In genomic region chr5:132455614-132456115, GRCh38 we compare ENCODE assay signal across 8 cellular contexts. TPM values are rescaled to one million over a fixed set of nuclear protein-coding genes. Genes with fewer than 3 reads are reported as not detected.
DNase-seq lines count a peak whose midpoint lies in the region; ATAC-seq and TF ChIP-seq lines count a peak whose summit lies in the region.
"Had no signal": no experiment of that assay in that cellular context is flagged by ENCODE, and none has a peak within 500 bp of the region (broad histone marks: within the 10 kb centered on the region; RNA-seq: fewer than 3 reads in every experiment).

No MANE protein-coding gene starts in this region.

- no peak overlapping the region for H3K4ac ChIP-seq in neuronal stem cell (ENCODE audit: low read length)

- no peak overlapping the region for H4K91ac ChIP-seq in neuronal stem cell (ENCODE audit: low read depth, low read length, poor library complexity)

- H3K4me2 ChIP-seq in neuronal stem cell (ENCODE audit: insufficient read depth, low read length, poor library complexity, severe bottlenecking), result no peak overlapping the region

- H2BK5ac ChIP-seq in neuronal stem cell (ENCODE audit: low read length), result no peak overlapping the region

- no peak for TF ChIP-seq CTCF in gastrocnemius medialis (IDR thresholded peaks at IDR 0.05 in 4 of 5, conservative IDR thresholded peaks at IDR 0.05 in 1 of 5)

- WGBS in neuronal stem cell (ENCODE audit: extremely low coverage in 2 of 2, insufficient read length in 2 of 2, insufficient replicate concordance in 1 of 2), 2 donors, result no CpG with 5 or more reads among the region's 5 CpGs

- H3K18ac ChIP-seq in neuronal stem cell (ENCODE audit: low read length), result no peak overlapping the region

- H2AFZ ChIP-seq in neuronal stem cell (ENCODE audit: low read length), result no peak overlapping the region

- no peak overlapping the region for H2BK120ac ChIP-seq in neuronal stem cell (ENCODE audit: low read depth, low read length)

- H3K9ac ChIP-seq in neuronal stem cell (ENCODE audit: low read depth, low read length, poor library complexity), result no peak overlapping the region

- H3K36me3 ChIP-seq in gastrocnemius medialis, result no peaks in the 10 kb centered on the region
- H3K36me3 ChIP-seq in neuronal stem cell (replicated peaks in 1 of 2; ENCODE audit: control insufficient read depth in 2 of 2, insufficient read depth in 2 of 2, low read length in 2 of 2), result no peaks in the 10 kb centered on the region

- in situ Hi-C loops in gastrocnemius medialis (cut with MboI; ENCODE audit: low sequenced_read_pairs in 4 of 4), result no loop called here

- TF ChIP-seq POLR2A in GM15510 (IDR thresholded peaks at IDR 0.05; ENCODE audit: borderline replicate concordance, extremely low read depth, insufficient read length) (peak; percentile 17), gastrocnemius medialis (IDR thresholded peaks at IDR 0.05) (no peak)

- H2BK15ac ChIP-seq in neuronal stem cell (ENCODE audit: low read length), result no peak overlapping the region

- H3K23ac ChIP-seq in neuronal stem cell (ENCODE audit: low read depth, low read length, poor library complexity), result no peak overlapping the region

- DNase-seq in Jurkat, Clone E6-1 (ENCODE audit: low read depth, low spot score), result no peak
- DNase-seq in dermis microvascular lymphatic vessel endothelial cell (ENCODE audit: low read depth in 2 of 2) (peak; percentile 52 to 55), gastrocnemius medialis (no peak), neuronal stem cell (ENCODE audit: low spot score) (no peak), middle frontal gyrus (ENCODE audit: extremely low spot score, low spot score) (no peak)

- intact Hi-C loops in gastrocnemius medialis (cut with DNase I; ENCODE audit: low total_unique reads), result loop anchor here (2.0 to 5.0 kb wide), 3 partner anchors 25 to 187 kb away; no protein-coding TSS in a partner anchor

- ATAC-seq in gastrocnemius medialis (no peak), GM18519 (IDR thresholded peaks at IDR 0.05; ENCODE audit: low FRiP score, unreplicated experiment) (no peak)

- no peaks in the 10 kb centered on the region for H3K27me3 ChIP-seq in gastrocnemius medialis
- no peaks in the 10 kb centered on the region for H3K27me3 ChIP-seq in neuronal stem cell (ENCODE audit: control insufficient read depth in 3 of 3, insufficient read depth in 3 of 3, low read depth in 1 of 3, low read length in 3 of 3)

- H4K8ac ChIP-seq in neuronal stem cell (ENCODE audit: low read depth, low read length), result no peak overlapping the region

- peak overlapping the region; percentile 19 for H3K4me3 ChIP-seq in Jurkat, Clone E6-1 (ENCODE audit: low read length)
- no peak overlapping the region for H3K4me3 ChIP-seq in gastrocnemius medialis
- no peak overlapping the region for H3K4me3 ChIP-seq in neuronal stem cell (ENCODE audit: low read length in 2 of 2)
- H3K4me3 ChIP-seq: mucosa of descending colon had no signal

- H3K4me1 ChIP-seq in gastrocnemius medialis (peaks cover 50 to 60% of the 10 kb centered on the region in 2 donors), neuronal stem cell (ENCODE audit: control insufficient read depth in 2 of 2, insufficient read depth in 1 of 2, low read depth in 1 of 2, low read length in 2 of 2) (peaks cover 2 to 6% of the 10 kb centered on the region in 2 donors)

- H3K27ac ChIP-seq in gastrocnemius medialis (peak overlapping the region; percentile 74 to 95 (median 82)), neuronal stem cell (replicated peaks; ENCODE audit: low read length) (no peak overlapping the region)

- no peaks in the 10 kb centered on the region for H3K79me1 ChIP-seq in neuronal stem cell (ENCODE audit: low read depth, low read length)

- H2BK12ac ChIP-seq in neuronal stem cell (ENCODE audit: low read length), result no peak overlapping the region

- no peak overlapping the region for H2AK5ac ChIP-seq in neuronal stem cell (ENCODE audit: low read depth, low read length)

- H3K9me3 ChIP-seq in gastrocnemius medialis (no peaks in the 10 kb centered on the region), neuronal stem cell (replicated peaks in 1 of 2; ENCODE audit: control insufficient read depth in 2 of 2, insufficient read depth in 1 of 2, low read depth in 1 of 2, low read length in 2 of 2) (no peaks in the 10 kb centered on the region)
- H3K9me3 ChIP-seq: mucosa of descending colon had no signal

- no peak overlapping the region for H3K14ac ChIP-seq in neuronal stem cell (ENCODE audit: low read length)

RNA-seq across cellular contexts. Expression of gene IRF1, which starts 34.9 kb away (rescaled TPM):
- polyA plus RNA-seq in Jurkat, Clone E6-1 (2012; ENCODE audit: insufficient read depth, insufficient read length), result 67.5 TPM
- 11.2 and 23.4 TPM in 2 replicates for total RNA-seq in dermis microvascular lymphatic vessel endothelial cell
- total RNA-seq in gastrocnemius medialis, result 10 to 100 TPM in 1 of 4 donors, 1 to 10 TPM in 3; 5.5 to 20.6 (median 8.4) TPM
- polyA plus RNA-seq in neuronal stem cell (2013, experiment 1 of 2), result 1.4 TPM
- polyA plus RNA-seq in neuronal stem cell (2013, experiment 2 of 2), result 1.5 TPM

Comparison
In these comparisons a context has a peak if more than half of its experiments do, and no peak if none do; other contexts are left out.
1. DNase-seq: peak in dermis microvascular lymphatic vessel endothelial cell (2 of 2); none in Jurkat, Clone E6-1 (single experiment), gastrocnemius medialis (0 of 2), neuronal stem cell (single experiment) and middle frontal gyrus (single experiment).